ENCODE assay signal across 23 cellular contexts in genomic region chr21:20020032-20020431, GRCh38.
"Had no signal": no experiment of that assay in that cellular context is flagged by ENCODE, and none has a peak within 500 bp of the region (broad histone marks: within the 10 kb centered on the region; RNA-seq: fewer than 3 reads in every experiment).

No MANE protein-coding gene starts in this region.

- DNase-seq: cortex of kidney; effector memory CD8-positive, alpha-beta T cell; hypothalamus; immature natural killer cell; islet precursor cell; kidney glomerular epithelial cell; left colon; left ventricle myocardium superior; lower lobe of right lung; natural killer cell; nucleus accumbens; ovary; posterior cingulate gyrus; psoas muscle; right cardiac atrium; spleen; stimulated activated CD4-positive, alpha-beta T cell treated with anti-CD3 and anti-CD28 coated beads, Interleukin-4, amount 100 ng/mL, for 4 hours; stimulated activated naive CD8-positive, alpha-beta T cell treated with anti-CD3 and anti-CD28 coated beads, Interleukin-15, Interleukin-2, amounts not matched to agents 100 U/mL and 50 U/mL, for 24 hours; upper lobe of left lung had no signal

- H3K4me3 ChIP-seq: lower lobe of right lung, ovary, psoas muscle, skin epidermis, spleen, thoracic aorta, tibial nerve, upper lobe of left lung had no signal

- H3K27me3 Mint-ChIP-seq: effector memory CD8-positive, alpha-beta T cell; stimulated activated memory B cell treated with anti-CD40 and anti-IgM and Interleukin-4, amounts not matched to agents 10 μg/mL and 1 μg/mL and 100 μg/mL, for 72 hours had no signal

- H3K9me3 ChIP-seq: lower lobe of right lung, ovary, psoas muscle, thoracic aorta, tibial nerve, upper lobe of left lung had no signal

- H3K36me3 ChIP-seq: lower lobe of right lung, ovary, spleen, thoracic aorta, tibial nerve, upper lobe of left lung had no signal

- H3K4me3 Mint-ChIP-seq: effector memory CD8-positive, alpha-beta T cell; immature natural killer cell; natural killer cell; stimulated activated memory B cell treated with anti-CD40 and anti-IgM and Interleukin-4, amounts not matched to agents 10 μg/mL and 1 μg/mL and 100 μg/mL, for 72 hours had no signal

- H3K27ac Mint-ChIP-seq: effector memory CD8-positive, alpha-beta T cell; immature natural killer cell; natural killer cell; stimulated activated memory B cell treated with anti-CD40 and anti-IgM and Interleukin-4, amounts not matched to agents 10 μg/mL and 1 μg/mL and 100 μg/mL, for 72 hours had no signal

- ATAC-seq: effector memory CD8-positive, alpha-beta T cell; left colon; left ventricle myocardium superior; lower lobe of right lung; natural killer cell; psoas muscle; right cardiac atrium; stimulated activated memory B cell treated with anti-CD40 and anti-IgM and Interleukin-4, amounts not matched to agents 10 μg/mL and 1 μg/mL and 100 μg/mL, for 72 hours; stimulated activated naive CD8-positive, alpha-beta T cell treated with anti-CD3 and anti-CD28 coated beads, Interleukin-15, Interleukin-2, amounts not matched to agents 100 U/mL and 50 U/mL, for 24 hours had no signal

- H3K4me1 Mint-ChIP-seq: immature natural killer cell; natural killer cell; stimulated activated memory B cell treated with anti-CD40 and anti-IgM and Interleukin-4, amounts not matched to agents 10 μg/mL and 1 μg/mL and 100 μg/mL, for 72 hours had no signal

- H3K36me3 Mint-ChIP-seq: immature natural killer cell; natural killer cell; stimulated activated memory B cell treated with anti-CD40 and anti-IgM and Interleukin-4, amounts not matched to agents 10 μg/mL and 1 μg/mL and 100 μg/mL, for 72 hours had no signal

- H3K27me3 ChIP-seq: ovary, spleen, tibial nerve, upper lobe of left lung had no signal

- H3K4me1 ChIP-seq: lower lobe of right lung, psoas muscle, spleen, tibial nerve, upper lobe of left lung had no signal

- H3K27ac ChIP-seq: lower lobe of right lung, ovary, psoas muscle, skin epidermis, spleen, thoracic aorta, tibial nerve, upper lobe of left lung had no signal
